ENCODE assay signal across 7 cellular contexts in the genomic region with DNA sequence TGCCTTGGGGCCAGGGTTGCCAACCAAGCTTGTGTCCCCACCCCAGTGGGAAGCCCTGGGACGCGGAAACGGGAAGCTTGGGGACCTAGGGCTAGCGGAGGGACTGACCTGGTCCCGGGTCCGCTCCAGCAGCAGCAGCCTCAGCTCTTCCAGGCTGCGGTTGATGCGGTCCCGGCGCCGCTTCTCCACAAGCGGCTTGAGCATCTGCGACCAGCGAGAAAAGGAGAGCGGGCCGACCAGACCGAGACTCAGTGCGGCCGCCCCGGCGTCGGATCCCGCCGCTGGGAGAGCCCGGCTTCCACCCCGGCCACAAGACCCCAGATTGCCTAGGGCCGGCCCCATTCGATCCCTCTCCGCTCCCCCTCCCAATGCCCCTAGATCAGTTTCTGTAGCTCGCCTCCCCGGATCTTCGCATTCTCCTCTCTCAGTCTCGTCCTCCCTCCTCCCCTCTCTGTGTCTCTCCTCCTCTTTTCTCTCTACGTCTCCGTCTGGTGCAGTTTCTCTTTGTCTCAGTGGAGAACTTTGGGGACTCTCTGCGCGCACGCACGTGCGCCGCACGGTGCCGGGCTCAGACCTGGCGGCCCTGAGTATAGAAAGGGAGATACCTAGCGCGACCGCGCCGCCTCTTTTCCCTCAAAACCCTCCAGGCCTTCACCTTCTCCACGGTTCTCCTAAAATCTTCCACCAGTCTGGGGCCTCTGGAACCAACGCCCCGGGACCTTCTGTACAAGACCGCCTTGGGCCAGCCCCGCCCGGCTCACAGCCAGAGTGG. TPM values are rescaled to one million over a fixed set of nuclear protein-coding genes. Genes with fewer than 3 reads are reported as not detected.
DNase-seq lines count a peak whose midpoint lies in the region; ATAC-seq and TF ChIP-seq lines count a peak whose summit lies in the region.
"Had no signal": no experiment of that assay in that cellular context is flagged by ENCODE, and none has a peak within 500 bp of the region (broad histone marks: within the 10 kb centered on the region; RNA-seq: fewer than 3 reads in every experiment).

No MANE protein-coding gene starts in this region.

- no peak overlapping the region for H3K27ac ChIP-seq in psoas muscle
- H3K27ac ChIP-seq: pancreas had no signal

- ATAC-seq in Right ventricle myocardium superior (ENCODE audit: poor library complexity) (no peak), Right ventricle myocardium inferior (no peak), psoas muscle (no peak)
- ATAC-seq: pancreas had no signal

- H3K4me3 ChIP-seq in psoas muscle = peak overlapping the region; percentile 77

- peak; percentile 54 for DNase-seq in Right ventricle myocardium superior
- DNase-seq in Right ventricle myocardium inferior (ENCODE audit: missing footprints) = no peak
- DNase-seq in cerebellum (ENCODE audit: low spot score) = peak; percentile 24
- peak in 1 of 2 donors; percentile 72 for DNase-seq in psoas muscle
- DNase-seq in UCSD-AML1 (lab: John Stamatoyannopoulos, UW; ENCODE audit: unreplicated experiment) = no peak
- no peak for DNase-seq in Kasumi-1 (lab: John Stamatoyannopoulos, UW)

- H3K36me3 ChIP-seq in psoas muscle (ENCODE audit: insufficient read depth in 1 of 2, low read depth in 1 of 2) = no peaks in the 10 kb centered on the region
- H3K36me3 ChIP-seq: pancreas had no signal

- intact Hi-C loops in Right ventricle myocardium superior (cut with DNase I) = loop anchor here (5.0 kb wide), 1 partner anchor 39 kb away; the partner anchor contains the start of gene VAMP2
- intact Hi-C loops in Right ventricle myocardium inferior (cut with DNase I) = no loop called here
- intact Hi-C loops in psoas muscle (cut with DNase I) = no loop called here

- peaks cover 0 to 31% (median 7%) of the 10 kb centered on the region in 3 donors for H3K27me3 ChIP-seq in psoas muscle (ENCODE audit: insufficient read depth in 3 of 3, low read length in 2 of 3)

- no peaks in the 10 kb centered on the region for H3K9me3 ChIP-seq in psoas muscle
- H3K9me3 ChIP-seq: pancreas had no signal

- WGBS in psoas muscle, 3 donors = 0 to 1% (median 1%) methylated on average over 43 to 55 of the region's 55 CpGs

- peaks cover 34% of the 10 kb centered on the region for H3K4me1 ChIP-seq in psoas muscle

- TF ChIP-seq CTCF in psoas muscle (IDR thresholded peaks at IDR 0.05) = no peak

RNA-seq across cellular contexts. Expression of gene HES7, which starts 0.8 kb away (rescaled TPM):
- 0.13 TPM for total RNA-seq in Right ventricle myocardium superior
- not detected for total RNA-seq in Right ventricle myocardium inferior
- 0.73 TPM for total RNA-seq in cerebellum
- total RNA-seq in psoas muscle = under 1 TPM in 1 of 4 donors, not detected in 3; 0.30 TPM
- polyA plus RNA-seq in psoas muscle = under 1 TPM in 1 of 3 donors, not detected in 2; 0.10 TPM
- total RNA-seq: pancreas had no signal

RNA-seq across cellular contexts. Expression of gene ALOXE3, which starts 4.8 kb away (rescaled TPM):
- total RNA-seq in Right ventricle myocardium superior (not detected), Right ventricle myocardium inferior (not detected), cerebellum (0.45 TPM), psoas muscle (not detected)
- polyA plus RNA-seq in psoas muscle = under 1 TPM in 1 of 3 donors, not detected in 2; 0.42 TPM
- total RNA-seq: pancreas had no signal

RNA-seq across cellular contexts. Expression of gene PER1, which starts 29.1 kb away (rescaled TPM):
- total RNA-seq in Right ventricle myocardium superior (124 TPM), Right ventricle myocardium inferior (124 TPM), cerebellum (7.7 TPM), psoas muscle (100 to 1,000 TPM in 3 of 4 donors, 10 to 100 TPM in 1; 48.9 to 278 (median 166) TPM)
- polyA plus RNA-seq in psoas muscle = 100 to 1,000 TPM; 133 to 173 (median 145) TPM

RNA-seq across cellular contexts. Expression of gene ALOX12B, which starts 35.6 kb away (rescaled TPM):
- not detected for total RNA-seq in Right ventricle myocardium superior
- not detected for total RNA-seq in Right ventricle myocardium inferior
- total RNA-seq in cerebellum = not detected
- not detected for total RNA-seq in psoas muscle
- polyA plus RNA-seq in psoas muscle = not detected

RNA-seq across cellular contexts. Expression of gene VAMP2, which starts 39.6 kb away (rescaled TPM):
- total RNA-seq in Right ventricle myocardium superior (54.8 TPM), Right ventricle myocardium inferior (56.6 TPM), cerebellum (29.9 TPM), psoas muscle (10 to 100 TPM; 39.7 to 59.2 (median 49.8) TPM)
- polyA plus RNA-seq in psoas muscle = 10 to 100 TPM; 33.2 to 49.5 (median 35.2) TPM

Comparison
In these comparisons a context has a peak if more than half of its experiments do, and no peak if none do; other contexts are left out.
1. DNase-seq: peak in Right ventricle myocardium superior (single experiment) and cerebellum (single experiment); none in Right ventricle myocardium inferior (single experiment), UCSD-AML1 (single experiment) and Kasumi-1 (0 of 2).